16 cellular contexts compared by ENCODE assay signal in genomic region chr20:1912646-1913045, GRCh38.
"Had no signal": no experiment of that assay in that cellular context is flagged by ENCODE, and none has a peak within 500 bp of the region (broad histone marks: within the 10 kb centered on the region; RNA-seq: fewer than 3 reads in every experiment).

No MANE protein-coding gene starts in this region.

- H3K36me3 Mint-ChIP-seq: activated naive CD8-positive, alpha-beta T cell treated with anti-CD3 and anti-CD28 coated beads, Interleukin-2, amount 10 ng/mL, durations not matched to agents 7 days and 5 days; mesothelial cell of epicardium had no signal

- H3K9me3 ChIP-seq: esophagus squamous epithelium, lower lobe of right lung, prostate gland, thyroid gland, uterus had no signal

- H3K27me3 ChIP-seq: esophagus squamous epithelium, thyroid gland, uterus had no signal

- ATAC-seq: lower lobe of right lung, sciatic nerve had no signal

- H3K4me1 Mint-ChIP-seq: activated naive CD8-positive, alpha-beta T cell treated with anti-CD3 and anti-CD28 coated beads, Interleukin-2, amount 10 ng/mL, durations not matched to agents 7 days and 5 days had no signal

- H3K4me3 Mint-ChIP-seq: activated naive CD8-positive, alpha-beta T cell treated with anti-CD3 and anti-CD28 coated beads, Interleukin-2, amount 10 ng/mL, durations not matched to agents 7 days and 5 days; mesothelial cell of epicardium; nephron progenitor cell; T-helper 2 cell treated with Interferon-gamma antibody and Interleukin-4, amounts not matched to agents 5 μg/mL and 100 μg/mL, for 36 hours had no signal

- H3K4me3 ChIP-seq: esophagus squamous epithelium, lower lobe of right lung, prostate gland, thyroid gland, uterus had no signal

- H3K27ac Mint-ChIP-seq: activated naive CD8-positive, alpha-beta T cell treated with anti-CD3 and anti-CD28 coated beads, Interleukin-2, amount 10 ng/mL, durations not matched to agents 7 days and 5 days; mesothelial cell of epicardium; nephron progenitor cell; T-helper 2 cell treated with Interferon-gamma antibody and Interleukin-4, amounts not matched to agents 5 μg/mL and 100 μg/mL, for 36 hours had no signal

- H3K4me1 ChIP-seq: prostate gland, thyroid gland, uterus had no signal

- DNase-seq: activated CD4-positive, alpha-beta T cell treated with anti-CD3 and anti-CD28 coated beads, Interleukin-2, amount 50 U/mL, for 1 hour; activated CD8-positive, alpha-beta memory T cell treated with anti-CD3 and anti-CD28 coated beads for 24 hours; activated naive CD8-positive, alpha-beta T cell treated with anti-CD3 and anti-CD28 coated beads, Interleukin-2, amount 10 ng/mL, durations not matched to agents 7 days and 5 days; aorta; esophagus squamous epithelium; kidney glomerular epithelial cell; lower lobe of right lung; nephron progenitor cell; stimulated activated CD4-positive, alpha-beta T cell treated with anti-CD3 and anti-CD28 coated beads, Interleukin-1b, Interleukin-23, amount 100 ng/mL, for 48 hours; SW 1271; thyroid gland; uterus had no signal

- H3K9me3 Mint-ChIP-seq: activated naive CD8-positive, alpha-beta T cell treated with anti-CD3 and anti-CD28 coated beads, Interleukin-2, amount 10 ng/mL, durations not matched to agents 7 days and 5 days; mesothelial cell of epicardium; nephron progenitor cell; T-helper 2 cell treated with Interferon-gamma antibody and Interleukin-4, amounts not matched to agents 5 μg/mL and 100 μg/mL, for 36 hours had no signal

- H3K36me3 ChIP-seq: prostate gland, uterus had no signal

- H3K27ac ChIP-seq: lower lobe of right lung, prostate gland, thyroid gland, uterus had no signal
